ENCODE assay signal across 7 cellular contexts in genomic region chr20:36606171-36607116, GRCh38. TPM values are rescaled to one million over a fixed set of nuclear protein-coding genes. Genes with fewer than 3 reads are reported as not detected.
DNase-seq lines count a peak whose midpoint lies in the region; ATAC-seq and TF ChIP-seq lines count a peak whose summit lies in the region.

No MANE protein-coding gene starts in this region.

- ATAC-seq in lung (ENCODE audit: insufficient read depth, low FRiP score), result no peak
- no peak for ATAC-seq in HG02885 (IDR thresholded peaks at IDR 0.05; ENCODE audit: poor library complexity, unreplicated experiment)

- H3K4me3 ChIP-seq in brain microvascular endothelial cell (ENCODE audit: low read depth, low read length) (peak overlapping the region; percentile 98), lung (peak overlapping the region; percentile 95), urinary bladder (ENCODE audit: low read depth, low read length) (peak overlapping the region; percentile 72)

- H3K4me1 ChIP-seq in lung (ENCODE audit: control insufficient read depth in 2 of 2, insufficient read depth in 2 of 2, low read length in 2 of 2) (peaks cover 0 to 7% of the 10 kb centered on the region in 2 donors), urinary bladder (ENCODE audit: insufficient read depth) (no peaks in the 10 kb centered on the region)

- H3K36me3 ChIP-seq in brain microvascular endothelial cell (replicated peaks), result peaks cover 29% of the 10 kb centered on the region
- peaks cover 14 to 20% of the 10 kb centered on the region in 2 donors for H3K36me3 ChIP-seq in lung (ENCODE audit: control insufficient read depth in 2 of 2, insufficient read depth in 2 of 2, low read length in 2 of 2)
- H3K36me3 ChIP-seq in urinary bladder (ENCODE audit: insufficient read depth), result no peaks in the 10 kb centered on the region

- H3K27ac ChIP-seq in brain microvascular endothelial cell (peak overlapping the region; percentile 55), lung (ENCODE audit: low read depth in 1 of 2, low read length in 1 of 2) (peak overlapping the region; percentile 89 to 97), urinary bladder (ENCODE audit: low read depth) (peak overlapping the region; percentile 55)

- WGBS in lung, 2 donors, result 1% methylated on average over 29 of the region's 29 CpGs
- 3% methylated on average over 29 of the region's 29 CpGs for WGBS in urinary bladder

- in situ Hi-C loops in brain microvascular endothelial cell (cut with HindIII; ENCODE audit: low pct_ligation_motif_present, low sequenced_read_pairs), result no loop called here

- DNase-seq in H4 (ENCODE audit: low spot score) (peak; percentile 39), NOMO-1 treated with dmso at 0.1 percent for 144 hours (lab: John Stamatoyannopoulos, UW; ENCODE audit: unreplicated experiment) (peak; percentile 86), brain microvascular endothelial cell (peak; percentile 13), lung (ENCODE audit: low spot score) (peak; percentile 54), cerebellar cortex (ENCODE audit: low spot score) (no peak)

- H3K27me3 ChIP-seq in brain microvascular endothelial cell (replicated peaks), result no peaks in the 10 kb centered on the region
- no peaks in the 10 kb centered on the region for H3K27me3 ChIP-seq in lung (ENCODE audit: control insufficient read depth, insufficient read depth)

- H3K9me3 ChIP-seq in lung (ENCODE audit: control insufficient read depth in 2 of 2, insufficient read depth in 1 of 2, low read length in 1 of 2), result no peaks in the 10 kb centered on the region

- TF ChIP-seq CTCF in brain microvascular endothelial cell (IDR thresholded peaks at IDR 0.05; ENCODE audit: low read depth, low read length, missing control alignments), result no peak
- no peak for TF ChIP-seq CTCF in lung (IDR thresholded peaks at IDR 0.05; ENCODE audit: control extremely low read depth, extremely low read depth)

RNA-seq across cellular contexts. Expression of gene RAB5IF, which starts 0.9 kb away (rescaled TPM):
- total RNA-seq in H4 (2014; rRNA removed; shearing (Covaris generic)), result 215 and 237 TPM in 2 replicates
- total RNA-seq in lung (100 to 1,000 TPM in 1 of 2 donors, 10 to 100 TPM in 1; 43.2 to 103 TPM), urinary bladder (34.8 TPM)
- polyA plus RNA-seq in lung (100 to 1,000 TPM; 104 to 202 TPM), urinary bladder (69.4 TPM)

RNA-seq across cellular contexts. Expression of gene TGIF2, which starts 33.0 kb away (rescaled TPM):
- 6.6 and 9.0 TPM in 2 replicates for total RNA-seq in H4 (2014; rRNA removed; shearing (Covaris generic))
- 10 to 100 TPM; 12.0 to 32.8 TPM for total RNA-seq in lung
- 10 to 100 TPM in 1 of 2 donors, 1 to 10 TPM in 1; 4.2 to 10.1 TPM for polyA plus RNA-seq in lung
- 18.6 TPM for total RNA-seq in urinary bladder
- 7.3 TPM for polyA plus RNA-seq in urinary bladder

RNA-seq across cellular contexts. Expression of gene SLA2, which starts 39.6 kb away (rescaled TPM):
- total RNA-seq in H4 (2014; rRNA removed; shearing (Covaris generic)), result not detected in 2 replicates
- total RNA-seq in lung, result 1 to 10 TPM; 1.6 to 1.8 TPM
- 1 to 10 TPM in 1 of 2 donors, under 1 TPM in 1; 0.87 to 1.6 TPM for polyA plus RNA-seq in lung
- 0.11 TPM for total RNA-seq in urinary bladder
- polyA plus RNA-seq in urinary bladder, result 0.38 TPM
